Comparison of ENCODE assay signal across 13 cellular contexts in genomic region chr18:67428148-67428547, GRCh38.
"Had no signal": no experiment of that assay in that cellular context is flagged by ENCODE, and none has a peak within 500 bp of the region (broad histone marks: within the 10 kb centered on the region; RNA-seq: fewer than 3 reads in every experiment).

No MANE protein-coding gene starts in this region.

- DNase-seq: activated CD4-positive, alpha-beta T cell treated with anti-CD3 and anti-CD28 coated beads for 48 hours; activated CD8-positive, alpha-beta T cell treated with anti-CD3 and anti-CD28 coated beads, Interleukin-2, amount 10 ng/mL, durations not matched to agents 7 days and 5 days; activated naive CD4-positive, alpha-beta T cell treated with anti-CD3 and anti-CD28 coated beads for 36 hours; adrenal gland; cerebellar nuclear complex; dorsolateral prefrontal cortex; pancreas; stimulated activated CD4-positive, alpha-beta T cell treated with anti-CD3 and anti-CD28 coated beads, Interleukin-4, amount 100 ng/mL, for 4 hours; stimulated activated naive CD8-positive, alpha-beta T cell treated with anti-CD3 and anti-CD28 coated beads, Interleukin-15, amount 100 ng/mL, for 72 hours; T-helper 1 cell had no signal

- H3K79me2 ChIP-seq: hepatocyte had no signal

- H3K27ac ChIP-seq: adrenal gland, dorsolateral prefrontal cortex, esophagus muscularis mucosa, hepatocyte, pancreas, thoracic aorta had no signal

- H3K36me3 ChIP-seq: adrenal gland, esophagus muscularis mucosa, pancreas, thoracic aorta had no signal

- H2AFZ ChIP-seq: hepatocyte had no signal

- ATAC-seq: activated CD8-positive, alpha-beta T cell treated with anti-CD3 and anti-CD28 coated beads, Interleukin-2, amount 10 ng/mL, durations not matched to agents 7 days and 5 days; pancreas; stimulated activated naive CD8-positive, alpha-beta T cell treated with anti-CD3 and anti-CD28 coated beads, Interleukin-15, amount 100 ng/mL, for 72 hours had no signal

- H3K4me3 ChIP-seq: adrenal gland, dorsolateral prefrontal cortex, esophagus muscularis mucosa, hepatocyte, pancreas, thoracic aorta had no signal

- H3K4me1 ChIP-seq: adrenal gland, esophagus muscularis mucosa, pancreas had no signal

- H3K4me2 ChIP-seq: hepatocyte had no signal

- H3K27me3 ChIP-seq: adrenal gland, dorsolateral prefrontal cortex, esophagus muscularis mucosa, hepatocyte, pancreas had no signal

- H3K9me3 ChIP-seq: adrenal gland, esophagus muscularis mucosa, pancreas, thoracic aorta had no signal
